Comparison of ENCODE assay signal across 15 cellular contexts in genomic region chr14:37056473-37056872, GRCh38.
DNase-seq lines count a peak whose midpoint lies in the region; ATAC-seq, FAIRE-seq and TF ChIP-seq lines count a peak whose summit lies in the region.
"Had no signal": no experiment of that assay in that cellular context is flagged by ENCODE, and none has a peak within 500 bp of the region (broad histone marks: within the 10 kb centered on the region; RNA-seq: fewer than 3 reads in every experiment).

No MANE protein-coding gene starts in this region.

- H3K79me2 ChIP-seq in K562 (ENCODE audit: control insufficient read depth, insufficient read depth, low read length): no peaks in the 10 kb centered on the region; the same call in 2 of the 3 replicates

- CTCF ChIA-PET in K562 (lab: Yijun Ruan, JAX; ENCODE audit: low intra/inter-chr PET ratio): no interaction called here

- H3K36me3 ChIP-seq in HUES48 (ENCODE audit: control insufficient read depth, insufficient read depth, low read length) (no peaks in the 10 kb centered on the region), K562 (ENCODE audit: control insufficient read depth, insufficient read depth, low read length) (no peaks in the 10 kb centered on the region)
- H3K36me3 ChIP-seq: BE2C, gastrocnemius medialis, ovary had no signal

- ATAC-seq in K562 (peak; percentile 57), esophagus mucosa (no peak), GM19395 (IDR thresholded peaks at IDR 0.05; ENCODE audit: unreplicated experiment) (no peak)
- ATAC-seq: gastrocnemius medialis had no signal

- no peak for TF ChIP-seq CTCF in K562 (IDR thresholded peaks at IDR 0.05 in 2 of 3, conservative IDR thresholded peaks at IDR 0.05 in 1 of 3; ENCODE audit: insufficient read depth in 2 of 3, low read depth in 1 of 3, low read length in 3 of 3)

- WGBS in K562 (ENCODE audit: insufficient coverage, low coverage, missing lambda C conversion rate): 0% methylated on average over 2 of the region's 3 CpGs

- H3K4me1 ChIP-seq in HUES48 (ENCODE audit: control insufficient read depth, insufficient read depth, low read length) (peaks cover 30% of the 10 kb centered on the region), K562 (replicated peaks in 1 of 2; ENCODE audit: control insufficient read depth in 2 of 2, insufficient read depth in 2 of 2, low read length in 2 of 2) (no peaks in the 10 kb centered on the region; a peak in 2 of 5 replicates)
- H3K4me1 ChIP-seq: BE2C, gastrocnemius medialis had no signal

- no peak for FAIRE-seq in K562 (lab: Jason Lieb, UNC)

- in situ Hi-C loops in K562 (cut with MboI): no loop called here

- no peak for TF ChIP-seq POLR2A in K562 (conservative IDR thresholded peaks at IDR 0.05)

- H3K4me3 ChIP-seq in HUES48 (ENCODE audit: low read depth, low read length) (no peak overlapping the region), K562 (no peak overlapping the region)
- H3K4me3 ChIP-seq: gastrocnemius medialis, ovary had no signal

- no peaks in the 10 kb centered on the region for H3K9me1 ChIP-seq in K562 (ENCODE audit: control insufficient read depth, insufficient read depth, low read length)

- no peak overlapping the region for H3K4me2 ChIP-seq in K562 (ENCODE audit: insufficient read depth, low read length)
- H3K4me2 ChIP-seq: SK-N-SH had no signal

- TF ChIP-seq RAD21 in K562 (CRISPR knock-in tag; conservative IDR thresholded peaks at IDR 0.05 in 1 of 2, IDR thresholded peaks at IDR 0.05 in 1 of 2): no peak

- DNase-seq in AG08395 (ENCODE audit: low spot score): peak; percentile 55
- DNase-seq in K562 (ENCODE audit: extremely low read depth in 1 of 4, low spot score in 3 of 4): peak in 2 of 4 experiments; percentile 9 to 17
- peak; percentile 22 for DNase-seq in iPS-NIHi7 (ENCODE audit: extremely low spot score)
- no peak for DNase-seq in CD1c-positive myeloid dendritic cell (ENCODE audit: extremely low spot score)
- DNase-seq in cerebellar nuclear complex (lab: John Stamatoyannopoulos, UW): no peak
- DNase-seq: BE2C, DMS153, gastrocnemius medialis, islet precursor cell, NCI-H1048, ovary, SK-N-SH had no signal

- H3K9ac ChIP-seq in HUES48 (ENCODE audit: low read depth, low read length) (no peak overlapping the region), K562 (ENCODE audit: insufficient read depth in 1 of 2, low read depth in 2 of 2, low read length in 2 of 2) (no peak overlapping the region)
- H3K9ac ChIP-seq: SK-N-SH had no signal

- intact Hi-C loops in K562 (cut with micrococcal nuclease): no loop called here

- H3K27me3 ChIP-seq in HUES48 (ENCODE audit: control insufficient read depth, insufficient read depth, low read length): no peaks in the 10 kb centered on the region
- H3K27me3 ChIP-seq in K562 (ENCODE audit: control insufficient read depth in 2 of 2, insufficient read depth in 2 of 2, low read length in 2 of 2): no peaks in the 10 kb centered on the region
- H3K27me3 ChIP-seq: BE2C, gastrocnemius medialis, ovary had no signal

- POLR2A ChIA-PET in K562 (lab: Yijun Ruan, JAX): no interaction called here

- BruUV-seq in K562 (replicated peaks; lab: Mats Ljungman, UMichigan): no TSS peak

- 0 out of 2 replicates have a peak, but pooled peaks cover 3% of the 10 kb centered on the region for H4K20me1 ChIP-seq in K562 (replicated peaks; ENCODE audit: control insufficient read depth, insufficient read depth, low read length)

- H3K9me3 ChIP-seq in HUES48 (ENCODE audit: control insufficient read depth, insufficient read depth, low read length) (peaks cover 3% of the 10 kb centered on the region; the same call in 1 of the 2 replicates), K562 (replicated peaks; ENCODE audit: control insufficient read depth, insufficient read depth, low read depth, low read length) (no peaks in the 10 kb centered on the region)
- H3K9me3 ChIP-seq: BE2C, gastrocnemius medialis, ovary, SK-N-SH had no signal

- H3K27ac ChIP-seq in HUES48 (ENCODE audit: low read depth, low read length) (peak overlapping the region; percentile 43), K562 (ENCODE audit: extremely low read depth, low read depth, low read length) (no peak overlapping the region)
- H3K27ac ChIP-seq: gastrocnemius medialis, ovary had no signal

- TF ChIP-seq EP300 in K562 (IDR thresholded peaks at IDR 0.05; ENCODE audit: low read length): no peak

- H2AFZ ChIP-seq in K562 (ENCODE audit: low read depth, low read length): no peak overlapping the region

TF ChIP-seq in K562, 482 proteins besides CTCF, POLR2A, EP300 and RAD21:
- TF ChIP-seq FOSL1 (tag; conservative IDR thresholded peaks at IDR 0.05): 0 out of 2 replicates have a peak, but pooled peaks have one; percentile 14
- TF ChIP-seq KLF13 (tag; IDR thresholded peaks at IDR 0.05; ENCODE audit: borderline replicate concordance, low read depth): no peak

Comparison
In these comparisons a context has a peak if more than half of its experiments do, and no peak if none do; other contexts are left out.
1. DNase-seq: peak in AG08395 (single experiment) and iPS-NIHi7 (single experiment); none in CD1c-positive myeloid dendritic cell (single experiment) and cerebellar nuclear complex (0 of 2).